9 cellular contexts compared by ENCODE assay signal in the genomic region with DNA sequence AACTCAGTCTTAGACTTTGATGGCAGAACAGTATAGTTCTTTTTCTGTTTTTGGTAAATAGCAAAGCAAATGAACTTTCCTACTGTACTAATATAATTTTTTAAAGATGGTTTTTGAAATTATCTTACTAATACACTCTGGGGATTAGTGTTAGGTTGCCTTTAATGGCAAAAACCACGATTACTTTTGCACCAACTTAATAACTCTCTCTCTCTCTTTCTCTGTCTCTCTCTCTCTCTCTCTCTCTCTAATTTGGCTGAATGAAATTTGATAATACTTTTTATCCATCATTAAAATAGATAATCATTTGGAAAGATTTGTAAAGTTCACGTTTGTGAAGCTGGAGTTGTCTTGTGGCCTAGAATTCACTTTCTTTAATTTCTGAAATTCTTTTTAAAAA.
"Had no signal": no experiment of that assay in that cellular context is flagged by ENCODE, and none has a peak within 500 bp of the region (broad histone marks: within the 10 kb centered on the region; RNA-seq: fewer than 3 reads in every experiment).

No MANE protein-coding gene starts in this region.

- H3K27ac ChIP-seq: GM23248 had no signal

- H2AFZ ChIP-seq: GM23248, GM23338 had no signal

- H3K4me3 ChIP-seq: GM23248, GM23338, HAP-1 had no signal

- H3K9me3 Mint-ChIP-seq: GM23338, H9, HFFc6 had no signal

- H3K4me2 ChIP-seq: GM23338 had no signal

- H3K4me1 ChIP-seq: HAP-1 had no signal

- ATAC-seq: GM23338, HCT116 had no signal

- H3K4me1 Mint-ChIP-seq: H9 had no signal

- H3K36me3 ChIP-seq: HAP-1 had no signal

- H3K9ac ChIP-seq: GM23248 had no signal

- DNase-seq: GM23248, GOT3, H7, H9, HCEC 1CT, HFFc6 had no signal

- H3K27ac Mint-ChIP-seq: GM23338, HFFc6 had no signal

- H3K9me3 ChIP-seq: HAP-1 had no signal

- H3K4me3 Mint-ChIP-seq: GM23338, H9, HFFc6 had no signal
